8 cellular contexts compared by ENCODE assay signal in genomic region chr7:1940402-1940786, GRCh38.
A peak's percentile ranks its signal among the peaks of the same experiment; 100 is the strongest.
DNase-seq lines count a peak whose midpoint lies in the region; ATAC-seq and TF ChIP-seq lines count a peak whose summit lies in the region.

No MANE protein-coding gene starts in this region.

- no peak for TF ChIP-seq EP300 in gastroesophageal sphincter (IDR thresholded peaks at IDR 0.05)

- ATAC-seq in HCT116 (peak; percentile 71; the same call in 1 of the 2 replicates), gastroesophageal sphincter (peak; percentile 76)

- 55% methylated on average over 7 of the region's 21 CpGs; no CpG with 5 or more reads in 1 of the 2 donors for WGBS in gastroesophageal sphincter (ENCODE audit: low coverage in 1 of 2), 2 donors

- no peak overlapping the region for H3K9ac ChIP-seq in HCT116 (ENCODE audit: low read length)

- CTCF ChIA-PET in HCT116 (lab: Charles Lee), result no interaction called here

- no peak overlapping the region for H2AFZ ChIP-seq in HCT116 (ENCODE audit: low read depth, low read length, poor library complexity, severe bottlenecking)

- intact Hi-C loops in HCT116 (cut with micrococcal nuclease), result no loop called here

- TF ChIP-seq CTCF in GM12864 (IDR thresholded peaks at IDR 0.05; ENCODE audit: low read depth, low read length, missing control alignments), result no peak
- TF ChIP-seq CTCF in HCT116 (IDR thresholded peaks at IDR 0.05 in 2 of 3, conservative IDR thresholded peaks at IDR 0.05 in 1 of 3; ENCODE audit: borderline replicate concordance in 1 of 3, insufficient read depth in 1 of 3, low read depth in 2 of 3, low read length in 2 of 3), result no peak
- TF ChIP-seq CTCF in gastroesophageal sphincter (IDR thresholded peaks at IDR 0.05), result no peak

- no peak for TF ChIP-seq RAD21 in HCT116 (IDR thresholded peaks at IDR 0.05; ENCODE audit: low read depth)

- RAD21 ChIA-PET in HCT116 (lab: Charles Lee; ENCODE audit: low non-redundant PET in 1 of 2, low total read pairs in 2 of 2, uncharacterized antibody in 2 of 2, unreplicated experiment in 2 of 2), result no interaction called here

- H3K4me2 ChIP-seq in HCT116 (ENCODE audit: low read length), result peak overlapping the region; percentile 34

- no peaks in the 10 kb centered on the region for H4K20me1 ChIP-seq in HCT116 (ENCODE audit: insufficient read depth)

- H3K79me2 ChIP-seq in HCT116 (ENCODE audit: insufficient read depth, low read length), result no peaks in the 10 kb centered on the region; the same call in 1 of the 2 replicates

- H3K27me3 ChIP-seq in HCT116 (ENCODE audit: insufficient read depth, low read length), result no peaks in the 10 kb centered on the region
- no peaks in the 10 kb centered on the region for H3K27me3 ChIP-seq in gastroesophageal sphincter

- H3K27ac ChIP-seq in HCT116 (ENCODE audit: low read depth, low read length) (no peak overlapping the region; the same call in 1 of the 2 replicates), gastroesophageal sphincter (peak overlapping the region in 1 of 4 donors; percentile 46)

- H3K4me1 ChIP-seq in HCT116 (ENCODE audit: control insufficient read depth in 1 of 2, insufficient read depth in 2 of 2, low read length in 2 of 2) (peaks cover 13 to 19% of the 10 kb centered on the region in 2 experiments), gastroesophageal sphincter (peaks cover 0 to 5% (median 0%) of the 10 kb centered on the region in 3 donors)

- H3K36me3 ChIP-seq in HCT116 (ENCODE audit: control insufficient read depth in 1 of 2, insufficient read depth in 2 of 2, low read length in 2 of 2) (no peaks in the 10 kb centered on the region), gastroesophageal sphincter (peaks cover 0 to 13% of the 10 kb centered on the region in 2 donors)

- POLR2A ChIA-PET in HCT116 (lab: Charles Lee), result no interaction called here

- H3K4me3 ChIP-seq in GM12864 (ENCODE audit: low read depth, low read length) (peak overlapping the region; percentile 40), HCT116 (replicated peaks in 1 of 2; ENCODE audit: low read depth in 1 of 2, low read length in 2 of 2) (no peak overlapping the region), gastroesophageal sphincter (peak overlapping the region in 1 of 2 donors; percentile 28)

- no peaks in the 10 kb centered on the region for H3K9me2 ChIP-seq in HCT116 (ENCODE audit: insufficient read depth)

- TF ChIP-seq POLR2A in HCT116 (IDR thresholded peaks at IDR 0.05; ENCODE audit: borderline replicate concordance, extremely low read depth, insufficient read depth, insufficient read length) (no peak), gastroesophageal sphincter (IDR thresholded peaks at IDR 0.05) (no peak)

- BruUV-seq in HCT116 (replicated peaks; lab: Mats Ljungman, UMichigan), result no TSS peak

- H3K9me3 ChIP-seq in HCT116 (ENCODE audit: control insufficient read depth in 1 of 2, insufficient read depth in 1 of 2, low read depth in 1 of 2, low read length in 2 of 2), result no peaks in the 10 kb centered on the region
- no peaks in the 10 kb centered on the region for H3K9me3 ChIP-seq in gastroesophageal sphincter

- DNase-seq in GM12864 (ENCODE audit: low read depth) (peak; percentile 55), HCT116 (ENCODE audit: low read depth, low spot score) (no peak), NCI-H460 (ENCODE audit: extremely low read depth, low read depth) (peak; percentile 30), HuH-7 (ENCODE audit: low spot score) (no peak), NCI-H524 treated with DMSO at 0.1 percent for 48 hours (lab: John Stamatoyannopoulos, UW) (no peak)
- DNase-seq in activated CD8-positive, alpha-beta memory T cell treated with anti-CD3 and anti-CD28 coated beads, Interleukin-2, amount 50 U/mL, for 4 hours, result peak; percentile 86
- DNase-seq in stimulated activated CD4-positive, alpha-beta T cell treated with anti-CD3 and anti-CD28 coated beads, Interleukin-2, amount 100 ng/mL, for 24 hours, result peak; percentile 82 to 88

TF ChIP-seq in HCT116, 20 proteins besides CTCF, POLR2A, EP300 and RAD21:
- TF ChIP-seq ZNF274 (IDR thresholded peaks at IDR 0.05; ENCODE audit: low read depth, low read length) (no peak), ZBTB33 (IDR thresholded peaks at IDR 0.05; ENCODE audit: extremely low read depth, insufficient replicate concordance, low read length) (no peak), MAX (IDR thresholded peaks at IDR 0.05) (no peak), ELF1 (IDR thresholded peaks at IDR 0.05; ENCODE audit: borderline replicate concordance, low read depth) (no peak), CBX3 (IDR thresholded peaks at IDR 0.05; ENCODE audit: low read depth) (no peak), FOSL1 (IDR thresholded peaks at IDR 0.05; ENCODE audit: low read depth) (no peak), EZH2phosphoT487 (IDR thresholded peaks at IDR 0.05; ENCODE audit: borderline replicate concordance) (no peak), EGR1 (IDR thresholded peaks at IDR 0.05; ENCODE audit: low read depth) (no peak), TCF7L2 (IDR thresholded peaks at IDR 0.05; ENCODE audit: borderline replicate concordance, extremely low read depth, insufficient read depth, insufficient read length) (no peak), SIN3A (IDR thresholded peaks at IDR 0.05; ENCODE audit: low read depth) (no peak), POLR2AphosphoS5 (IDR thresholded peaks at IDR 0.05; ENCODE audit: low read depth, low read length) (no peak), CEBPB (IDR thresholded peaks at IDR 0.05; ENCODE audit: low read depth) (no peak), YY1 (IDR thresholded peaks at IDR 0.05; ENCODE audit: extremely low read depth, insufficient replicate concordance, low read depth, low read length) (no peak), EZH2 (IDR thresholded peaks at IDR 0.05) (no peak), REST (IDR thresholded peaks at IDR 0.05; ENCODE audit: low read depth) (no peak), SRF (IDR thresholded peaks at IDR 0.05; ENCODE audit: low read depth) (no peak), ZFX (IDR thresholded peaks at IDR 0.05) (no peak)

Comparison
In these comparisons a context has a peak if more than half of its experiments do, and no peak if none do; other contexts are left out.
1. DNase-seq: peak in GM12864 (single experiment), NCI-H460 (single experiment), activated CD8-positive, alpha-beta memory T cell treated with anti-CD3 and anti-CD28 coated beads, Interleukin-2, amount 50 U/mL, for 4 hours (single experiment) and stimulated activated CD4-positive, alpha-beta T cell treated with anti-CD3 and anti-CD28 coated beads, Interleukin-2, amount 100 ng/mL, for 24 hours (2 of 2); none in HCT116 (single experiment), HuH-7 (single experiment) and NCI-H524 treated with DMSO at 0.1 percent for 48 hours (single experiment).